15 cellular contexts compared by ENCODE assay signal in genomic region chr20:50409495-50409894, GRCh38.
DNase-seq lines count a peak whose midpoint lies in the region; ATAC-seq and TF ChIP-seq lines count a peak whose summit lies in the region.
"Had no signal": no experiment of that assay in that cellular context is flagged by ENCODE, and none has a peak within 500 bp of the region (broad histone marks: within the 10 kb centered on the region; RNA-seq: fewer than 3 reads in every experiment).

No MANE protein-coding gene starts in this region.

- H3K4me3 Mint-ChIP-seq in MCF 10A (ENCODE audit: unreplicated experiment): no peak overlapping the region
- H3K4me3 Mint-ChIP-seq: stimulated activated naive CD8-positive, alpha-beta T cell treated with anti-CD3 and anti-CD28 coated beads, Interleukin-15, Interleukin-2, amounts not matched to agents 100 ng/mL and 50 ng/mL, for 24 hours had no signal

- no peak overlapping the region for H2AFZ ChIP-seq in mammary epithelial cell (ENCODE audit: low read depth, low read length)

- H3K27ac Mint-ChIP-seq in MCF 10A (ENCODE audit: low read depth, unreplicated experiment): no peak overlapping the region
- H3K27ac Mint-ChIP-seq: stimulated activated naive CD8-positive, alpha-beta T cell treated with anti-CD3 and anti-CD28 coated beads, Interleukin-15, Interleukin-2, amounts not matched to agents 100 ng/mL and 50 ng/mL, for 24 hours had no signal

- H3K4me1 ChIP-seq in mammary epithelial cell (ENCODE audit: insufficient read depth, low read length) (no peaks in the 10 kb centered on the region), heart left ventricle (peaks cover 0 to 36% (median 17%) of the 10 kb centered on the region in 12 donors), psoas muscle (peaks cover 60% of the 10 kb centered on the region)

- H3K9me3 Mint-ChIP-seq in MCF 10A (ENCODE audit: unreplicated experiment): no peaks in the 10 kb centered on the region
- H3K9me3 Mint-ChIP-seq: stimulated activated naive CD8-positive, alpha-beta T cell treated with anti-CD3 and anti-CD28 coated beads, Interleukin-15, Interleukin-2, amounts not matched to agents 100 ng/mL and 50 ng/mL, for 24 hours had no signal

- CTCF ChIA-PET in MCF 10A (lab: Yijun Ruan, JAX) (interaction anchor here (1.2 kb wide), 1 partner anchor 51 kb away, joined by 4 read pairs; no protein-coding TSS in a partner anchor), mammary epithelial cell (lab: Charles Lee; ENCODE audit: low non-redundant PET) (no interaction called here)

- H3K4me3 ChIP-seq in mammary epithelial cell (replicated peaks in 1 of 3; ENCODE audit: insufficient read depth in 1 of 3, low read depth in 2 of 3, low read length in 3 of 3): no peak overlapping the region
- H3K4me3 ChIP-seq in heart left ventricle: no peak overlapping the region
- no peak overlapping the region for H3K4me3 ChIP-seq in psoas muscle
- H3K4me3 ChIP-seq in brain microvascular endothelial cell (ENCODE audit: low read depth, low read length): no peak overlapping the region

- dilution Hi-C loops in mammary epithelial cell (cut with HindIII; ENCODE audit: low sequenced_read_pairs): no loop called here

- BruUV-seq in MCF 10A (replicated peaks; lab: Mats Ljungman, UMichigan) (no TSS peak), mammary epithelial cell (replicated peaks; lab: Mats Ljungman, UMichigan) (no TSS peak)

- 71% methylated on average over 3 of the region's 3 CpGs for WGBS in mammary epithelial cell (ENCODE audit: low coverage, missing lambda C conversion rate)
- WGBS in heart left ventricle, 4 donors: 51 to 61% (median 56%) methylated on average over 3 of the region's 3 CpGs
- WGBS in psoas muscle, 3 donors: 32 to 59% (median 34%) methylated on average over 3 of the region's 3 CpGs

- no peak overlapping the region for H3K4me2 ChIP-seq in mammary epithelial cell (ENCODE audit: insufficient read depth, low read depth, low read length)

- no peak overlapping the region for H3K27ac ChIP-seq in mammary epithelial cell (ENCODE audit: insufficient read depth, low read depth, low read length)
- H3K27ac ChIP-seq in heart left ventricle: peak overlapping the region in 11 of 12 donors; percentile 40 to 80 (median 49)
- peak overlapping the region; percentile 30 for H3K27ac ChIP-seq in psoas muscle
- H3K27ac ChIP-seq in brain microvascular endothelial cell: no peak overlapping the region

- no peaks in the 10 kb centered on the region for H3K36me3 ChIP-seq in mammary epithelial cell (ENCODE audit: insufficient read depth, low read length)
- H3K36me3 ChIP-seq in heart left ventricle: no peaks in the 10 kb centered on the region
- H3K36me3 ChIP-seq in psoas muscle (ENCODE audit: insufficient read depth in 1 of 2, low read depth in 1 of 2): no peaks in the 10 kb centered on the region
- H3K36me3 ChIP-seq in brain microvascular endothelial cell (replicated peaks): no peaks in the 10 kb centered on the region

- POLR2A ChIA-PET in MCF 10A (lab: Yijun Ruan, JAX): interaction anchor here (0.6 to 2.2 kb wide), 6 partner anchors 12 to 293 kb away, joined by 3 to 11 read pairs (median 4); no protein-coding TSS in a partner anchor

- in situ Hi-C loops in mammary epithelial cell (cut with MboI; ENCODE audit: low sequenced_read_pairs in 2 of 2): no loop called here
- in situ Hi-C loops in brain microvascular endothelial cell (cut with HindIII; ENCODE audit: low pct_ligation_motif_present, low sequenced_read_pairs): no loop called here

- peaks cover 5% of the 10 kb centered on the region for H3K36me3 Mint-ChIP-seq in MCF 10A (ENCODE audit: insufficient read depth, unreplicated experiment)

- H3K9me3 ChIP-seq in mammary epithelial cell (replicated peaks; ENCODE audit: insufficient read depth, low read length) (no peaks in the 10 kb centered on the region), heart left ventricle (peaks cover 0 to 19% (median 0%) of the 10 kb centered on the region in 12 donors), psoas muscle (no peaks in the 10 kb centered on the region)

- H4K20me1 ChIP-seq in mammary epithelial cell (ENCODE audit: insufficient read depth, low read length): no peaks in the 10 kb centered on the region

- DNase-seq in MCF 10A (ENCODE audit: unreplicated experiment) (peak; percentile 35), mammary epithelial cell (no peak), heart left ventricle (no peak), psoas muscle (no peak), brain microvascular endothelial cell (no peak), nucleus accumbens (lab: John Stamatoyannopoulos, UW) (no peak), NCI-H69 (lab: John Stamatoyannopoulos, UW) (no peak)
- DNase-seq: activated T-cell treated with anti-CD3 and anti-CD28 coated beads for 4 hours; NCI-H2029; NK-92 treated with Interleukin-12 subunit alpha and Interleukin-12 subunit beta, amount 100 ng/mL, for 24 hours; retina; SW 1271 had no signal

- intact Hi-C loops in MCF 10A (cut with micrococcal nuclease) (no loop called here), mammary epithelial cell (cut with micrococcal nuclease) (no loop called here), heart left ventricle (cut with DNase I) (loop anchor here in 4 of 10 donors (5.0 to 10.0 kb wide), 2 partner anchors 45 to 48 kb away; no protein-coding TSS in a partner anchor), psoas muscle (cut with DNase I) (no loop called here)

- no peak overlapping the region for H3K9ac ChIP-seq in mammary epithelial cell (ENCODE audit: insufficient read depth, low read length)

- H3K27me3 Mint-ChIP-seq in MCF 10A (ENCODE audit: insufficient read depth, unreplicated experiment): no peaks in the 10 kb centered on the region

- no peaks in the 10 kb centered on the region for H3K79me2 ChIP-seq in mammary epithelial cell (ENCODE audit: insufficient read depth, low read length)

- TF ChIP-seq CTCF in MCF 10A (IDR thresholded peaks at IDR 0.05; ENCODE audit: unreplicated experiment) (no peak), mammary epithelial cell (conservative IDR thresholded peaks at IDR 0.05 in 1 of 2, IDR thresholded peaks at IDR 0.05 in 1 of 2; ENCODE audit: extremely low read depth in 1 of 2, insufficient read depth in 1 of 2, low read depth in 1 of 2, low read length in 2 of 2) (no peak), heart left ventricle (IDR thresholded peaks at IDR 0.05) (no peak), psoas muscle (IDR thresholded peaks at IDR 0.05) (no peak), brain microvascular endothelial cell (IDR thresholded peaks at IDR 0.05; ENCODE audit: low read depth, low read length, missing control alignments) (no peak)

- H3K4me1 Mint-ChIP-seq in MCF 10A (ENCODE audit: insufficient read depth, unreplicated experiment): peaks cover 12% of the 10 kb centered on the region

- no peaks in the 10 kb centered on the region for H3K27me3 ChIP-seq in mammary epithelial cell (ENCODE audit: insufficient read depth, low read length)
- H3K27me3 ChIP-seq in heart left ventricle: no peaks in the 10 kb centered on the region
- H3K27me3 ChIP-seq in psoas muscle (ENCODE audit: insufficient read depth in 3 of 3, low read length in 2 of 3): no peaks in the 10 kb centered on the region
- H3K27me3 ChIP-seq in brain microvascular endothelial cell (replicated peaks): no peaks in the 10 kb centered on the region

- ATAC-seq in heart left ventricle (peak; percentile 26 to 69 (median 60)), psoas muscle (peak in 1 of 4 donors; percentile 5), GM19397 (IDR thresholded peaks at IDR 0.05; ENCODE audit: unreplicated experiment) (no peak)
- ATAC-seq: activated CD4-positive, CD25-positive, alpha-beta regulatory T cell treated with anti-CD3 and anti-CD28 coated beads, Interleukin-2, amount 50 U/mL, for 24 hours had no signal

- TF ChIP-seq POLR2A in heart left ventricle (IDR thresholded peaks at IDR 0.05): no peak

Comparison
In these comparisons a context has a peak if more than half of its experiments do, and no peak if none do; other contexts are left out.
1. H3K27ac ChIP-seq: peak in heart left ventricle (11 of 12) and psoas muscle (single experiment); none in mammary epithelial cell (single experiment) and brain microvascular endothelial cell (single experiment).